Comparison of ENCODE assay signal across 23 cellular contexts in genomic region chr11:112593440-112593839, GRCh38.
"Had no signal": no experiment of that assay in that cellular context is flagged by ENCODE, and none has a peak within 500 bp of the region (broad histone marks: within the 10 kb centered on the region; RNA-seq: fewer than 3 reads in every experiment).

No MANE protein-coding gene starts in this region.

- H3K27ac ChIP-seq: heart left ventricle, neutrophil, spleen, testis, tibial nerve, upper lobe of right lung, vagina had no signal

- H3K27me3 ChIP-seq: heart left ventricle, spleen, testis, tibial nerve, upper lobe of right lung, vagina had no signal

- H3K4me3 ChIP-seq: heart left ventricle, spleen, testis, tibial nerve, upper lobe of right lung, vagina had no signal

- H3K4me1 ChIP-seq: testis, upper lobe of right lung had no signal

- H3K36me3 ChIP-seq: heart left ventricle, neutrophil, spleen, tibial nerve, upper lobe of right lung, vagina had no signal

- DNase-seq: effector memory CD4-positive, alpha-beta T cell; heart left ventricle; hippocampal formation; kidney glomerular epithelial cell; mammary epithelial cell; naive thymus-derived CD4-positive, alpha-beta T cell; nephron progenitor cell; spleen; stimulated activated CD4-positive, alpha-beta T cell treated with anti-CD3 and anti-CD28 coated beads, Interleukin-15, amount 100 ng/mL, for 24 hours; stimulated activated CD4-positive, alpha-beta T cell treated with anti-CD3 and anti-CD28 coated beads, Interleukin-1b, Interleukin-23, amount 100 ng/mL, for 48 hours; stimulated activated CD4-positive, alpha-beta T cell treated with anti-CD3 and anti-CD28 coated beads, Interleukin-4, amount 100 ng/mL, for 24 hours; stimulated activated naive B cell treated with anti-CD40 and anti-IgM and Interleukin-4, amounts not matched to agents 10 μg/mL and 1 μg/mL and 100 μg/mL, for 72 hours; stimulated activated naive CD8-positive, alpha-beta T cell treated with anti-CD3 and anti-CD28 coated beads, Interleukin-15, amount 100 ng/mL, for 72 hours; testis; upper lobe of right lung had no signal

- H3K9me3 ChIP-seq: heart left ventricle, neutrophil, spleen, testis, tibial nerve, upper lobe of right lung, vagina had no signal

- ATAC-seq: esophagus mucosa; heart left ventricle; naive thymus-derived CD4-positive, alpha-beta T cell; sciatic nerve; stimulated activated naive B cell treated with anti-CD40 and anti-IgM and Interleukin-4, amounts not matched to agents 10 μg/mL and 1 μg/mL and 100 μg/mL, for 72 hours; stimulated activated naive CD8-positive, alpha-beta T cell treated with anti-CD3 and anti-CD28 coated beads, Interleukin-15, amount 100 ng/mL, for 72 hours; upper lobe of right lung had no signal

- FAIRE-seq: endometrium, frontal cortex, islet of Langerhans had no signal
